ENCODE assay signal across 1 cellular context in genomic region chr15:33119263-33119662, GRCh38.
TF ChIP-seq lines count a peak whose summit lies in the region.

No MANE protein-coding gene starts in this region.

TF ChIP-seq in SK-N-SH, 30 proteins besides CTCF, POLR2A, EP300 and RAD21 (continued from another document):
- no peak for TF ChIP-seq ZBTB33 (IDR thresholded peaks at IDR 0.05; ENCODE audit: borderline replicate concordance, low read depth)
- TF ChIP-seq USF1 (IDR thresholded peaks at IDR 0.05; ENCODE audit: borderline replicate concordance, low read depth) = no peak
- TF ChIP-seq GABPA (IDR thresholded peaks at IDR 0.05; ENCODE audit: low read depth) = no peak
